Comparison of ENCODE assay signal across 1 cellular context in the genomic region with DNA sequence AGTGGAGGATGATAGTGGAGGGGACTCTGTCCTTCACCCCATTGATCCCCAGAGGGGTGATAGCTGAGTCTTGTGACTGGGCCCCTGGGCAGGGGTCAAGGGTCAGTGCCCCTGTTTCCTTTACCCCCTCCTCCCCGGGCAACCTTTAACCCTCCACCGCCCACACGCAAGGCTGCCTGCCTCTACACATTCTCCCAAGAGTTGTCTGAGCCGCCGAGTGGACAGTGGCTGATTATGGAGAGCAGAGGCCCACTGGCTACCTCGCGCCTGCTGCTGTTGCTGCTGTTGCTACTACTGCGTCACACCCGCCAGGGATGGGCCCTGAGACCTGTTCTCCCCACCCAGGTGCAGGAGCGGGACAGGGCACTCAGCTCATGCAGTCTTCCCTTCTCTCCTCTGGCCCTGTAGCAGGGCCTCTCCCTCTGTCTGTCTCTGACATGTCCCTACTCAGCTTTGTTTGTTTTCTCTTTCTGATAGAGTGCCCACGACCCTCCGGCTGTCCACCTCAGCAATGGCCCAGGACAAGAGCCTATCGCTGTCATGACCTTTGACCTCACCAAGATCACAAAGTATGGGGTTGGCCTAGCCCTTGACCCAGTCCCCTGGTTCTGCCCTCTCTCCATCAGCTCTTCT.
TF ChIP-seq lines count a peak whose summit lies in the region.

A gene with protein sequence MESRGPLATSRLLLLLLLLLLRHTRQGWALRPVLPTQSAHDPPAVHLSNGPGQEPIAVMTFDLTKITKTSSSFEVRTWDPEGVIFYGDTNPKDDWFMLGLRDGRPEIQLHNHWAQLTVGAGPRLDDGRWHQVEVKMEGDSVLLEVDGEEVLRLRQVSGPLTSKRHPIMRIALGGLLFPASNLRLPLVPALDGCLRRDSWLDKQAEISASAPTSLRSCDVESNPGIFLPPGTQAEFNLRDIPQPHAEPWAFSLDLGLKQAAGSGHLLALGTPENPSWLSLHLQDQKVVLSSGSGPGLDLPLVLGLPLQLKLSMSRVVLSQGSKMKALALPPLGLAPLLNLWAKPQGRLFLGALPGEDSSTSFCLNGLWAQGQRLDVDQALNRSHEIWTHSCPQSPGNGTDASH (plus strand): TSS at position 197 of the 633 bp plus-strand sequence. CDS start 38 bp downstream, at position 235.

TF ChIP-seq in HepG2, 621 proteins besides CTCF, POLR2A, EP300 and RAD21 (continued from another document and continues in another):
- TF ChIP-seq ZNF136 (CRISPR knock-in tag; IDR thresholded peaks at IDR 0.05; ENCODE audit: low read depth) (no peak), TCF7L2 (IDR thresholded peaks at IDR 0.05; ENCODE audit: low read depth, low read length) (no peak), ZNF878 (CRISPR knock-in tag; IDR thresholded peaks at IDR 0.05) (no peak), ZNF839 (CRISPR knock-in tag; IDR thresholded peaks at IDR 0.05; ENCODE audit: borderline replicate concordance) (no peak), ZNF17 (CRISPR knock-in tag; IDR thresholded peaks at IDR 0.05) (no peak), ZNF484 (CRISPR knock-in tag; IDR thresholded peaks at IDR 0.05; ENCODE audit: borderline replicate concordance, low read depth) (no peak), STAT5B (CRISPR knock-in tag; IDR thresholded peaks at IDR 0.05) (no peak), YY1 (IDR thresholded peaks at IDR 0.05; ENCODE audit: insufficient read depth, insufficient replicate concordance, low read depth, low read length) (no peak), ZNF589 (CRISPR knock-in tag; conservative IDR thresholded peaks at IDR 0.05) (0 out of 2 replicates have a peak, but pooled peaks have one; percentile 60), ZNF720 (CRISPR knock-in tag; IDR thresholded peaks at IDR 0.05) (no peak), ZNF773 (CRISPR knock-in tag; IDR thresholded peaks at IDR 0.05; ENCODE audit: borderline replicate concordance) (no peak), LCORL (IDR thresholded peaks at IDR 0.05) (no peak), LCORL (CRISPR knock-in tag; IDR thresholded peaks at IDR 0.05) (no peak), YEATS2 (CRISPR knock-in tag; IDR thresholded peaks at IDR 0.05; ENCODE audit: borderline replicate concordance) (no peak), MAFK (conservative IDR thresholded peaks at IDR 0.05 in 1 of 2, IDR thresholded peaks at IDR 0.05 in 1 of 2; ENCODE audit: low read length in 2 of 2) (no peak), ZNF30 (CRISPR knock-in tag; IDR thresholded peaks at IDR 0.05) (no peak), SAFB2 (CRISPR knock-in tag; IDR thresholded peaks at IDR 0.05; ENCODE audit: borderline replicate concordance, low read depth) (no peak), SPEN (CRISPR knock-in tag; IDR thresholded peaks at IDR 0.05; ENCODE audit: low read depth) (no peak), NR3C1 (CRISPR knock-in tag; IDR thresholded peaks at IDR 0.05) (no peak), GATA4 (IDR thresholded peaks at IDR 0.05; ENCODE audit: borderline replicate concordance, low read depth) (no peak), ZBTB7B (CRISPR knock-in tag; IDR thresholded peaks at IDR 0.05) (peak; percentile 46; the same call in 1 of the 2 replicates), POLR2AphosphoS5 (IDR thresholded peaks at IDR 0.05; ENCODE audit: low read depth, low read length) (no peak), ZFP41 (CRISPR knock-in tag; IDR thresholded peaks at IDR 0.05; ENCODE audit: borderline replicate concordance) (no peak), ZNF709 (CRISPR knock-in tag; IDR thresholded peaks at IDR 0.05) (no peak), PTBP1 (IDR thresholded peaks at IDR 0.05; ENCODE audit: low read depth, low read length, poor library complexity, severe bottlenecking) (no peak), ZNF563 (CRISPR knock-in tag; IDR thresholded peaks at IDR 0.05) (no peak), EHMT2 (IDR thresholded peaks at IDR 0.05; ENCODE audit: borderline replicate concordance, low read depth, low read length) (no peak), ZNF747 (CRISPR knock-in tag; IDR thresholded peaks at IDR 0.05; ENCODE audit: borderline replicate concordance) (no peak), ZNF12 (CRISPR knock-in tag; IDR thresholded peaks at IDR 0.05) (no peak), FLYWCH1 (CRISPR knock-in tag; IDR thresholded peaks at IDR 0.05) (no peak), CBX5 (CRISPR knock-in tag; IDR thresholded peaks at IDR 0.05; ENCODE audit: borderline replicate concordance) (0 out of 2 replicates have a peak, but pooled peaks have one; percentile 19), GABPA (IDR thresholded peaks at IDR 0.05; ENCODE audit: low read depth, low read length) (no peak), GABPA (CRISPR knock-in tag; IDR thresholded peaks at IDR 0.05; ENCODE audit: low read depth) (0 out of 2 replicates have a peak, but pooled peaks have one; percentile 16)
- TF ChIP-seq, protein P1, sequence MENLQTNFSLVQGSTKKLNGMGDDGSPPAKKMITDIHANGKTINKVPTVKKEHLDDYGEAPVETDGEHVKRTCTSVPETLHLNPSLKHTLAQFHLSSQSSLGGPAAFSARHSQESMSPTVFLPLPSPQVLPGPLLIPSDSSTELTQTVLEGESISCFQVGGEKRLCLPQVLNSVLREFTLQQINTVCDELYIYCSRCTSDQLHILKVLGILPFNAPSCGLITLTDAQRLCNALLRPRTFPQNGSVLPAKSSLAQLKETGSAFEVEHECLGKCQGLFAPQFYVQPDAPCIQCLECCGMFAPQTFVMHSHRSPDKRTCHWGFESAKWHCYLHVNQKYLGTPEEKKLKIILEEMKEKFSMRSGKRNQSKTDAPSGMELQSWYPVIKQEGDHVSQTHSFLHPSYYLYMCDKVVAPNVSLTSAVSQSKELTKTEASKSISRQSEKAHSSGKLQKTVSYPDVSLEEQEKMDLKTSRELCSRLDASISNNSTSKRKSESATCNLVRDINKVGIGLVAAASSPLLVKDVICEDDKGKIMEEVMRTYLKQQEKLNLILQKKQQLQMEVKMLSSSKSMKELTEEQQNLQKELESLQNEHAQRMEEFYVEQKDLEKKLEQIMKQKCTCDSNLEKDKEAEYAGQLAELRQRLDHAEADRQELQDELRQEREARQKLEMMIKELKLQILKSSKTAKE (CRISPR knock-in tag; IDR thresholded peaks at IDR 0.05; ENCODE audit: borderline replicate concordance), result no peak; the same call in 1 of the 2 replicates
- TF ChIP-seq, protein P2, sequence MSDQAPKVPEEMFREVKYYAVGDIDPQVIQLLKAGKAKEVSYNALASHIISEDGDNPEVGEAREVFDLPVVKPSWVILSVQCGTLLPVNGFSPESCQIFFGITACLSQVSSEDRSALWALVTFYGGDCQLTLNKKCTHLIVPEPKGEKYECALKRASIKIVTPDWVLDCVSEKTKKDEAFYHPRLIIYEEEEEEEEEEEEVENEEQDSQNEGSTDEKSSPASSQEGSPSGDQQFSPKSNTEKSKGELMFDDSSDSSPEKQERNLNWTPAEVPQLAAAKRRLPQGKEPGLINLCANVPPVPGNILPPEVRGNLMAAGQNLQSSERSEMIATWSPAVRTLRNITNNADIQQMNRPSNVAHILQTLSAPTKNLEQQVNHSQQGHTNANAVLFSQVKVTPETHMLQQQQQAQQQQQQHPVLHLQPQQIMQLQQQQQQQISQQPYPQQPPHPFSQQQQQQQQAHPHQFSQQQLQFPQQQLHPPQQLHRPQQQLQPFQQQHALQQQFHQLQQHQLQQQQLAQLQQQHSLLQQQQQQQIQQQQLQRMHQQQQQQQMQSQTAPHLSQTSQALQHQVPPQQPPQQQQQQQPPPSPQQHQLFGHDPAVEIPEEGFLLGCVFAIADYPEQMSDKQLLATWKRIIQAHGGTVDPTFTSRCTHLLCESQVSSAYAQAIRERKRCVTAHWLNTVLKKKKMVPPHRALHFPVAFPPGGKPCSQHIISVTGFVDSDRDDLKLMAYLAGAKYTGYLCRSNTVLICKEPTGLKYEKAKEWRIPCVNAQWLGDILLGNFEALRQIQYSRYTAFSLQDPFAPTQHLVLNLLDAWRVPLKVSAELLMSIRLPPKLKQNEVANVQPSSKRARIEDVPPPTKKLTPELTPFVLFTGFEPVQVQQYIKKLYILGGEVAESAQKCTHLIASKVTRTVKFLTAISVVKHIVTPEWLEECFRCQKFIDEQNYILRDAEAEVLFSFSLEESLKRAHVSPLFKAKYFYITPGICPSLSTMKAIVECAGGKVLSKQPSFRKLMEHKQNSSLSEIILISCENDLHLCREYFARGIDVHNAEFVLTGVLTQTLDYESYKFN (CRISPR knock-in tag; conservative IDR thresholded peaks at IDR 0.05), result peak; percentile 82
- TF ChIP-seq, protein P3, sequence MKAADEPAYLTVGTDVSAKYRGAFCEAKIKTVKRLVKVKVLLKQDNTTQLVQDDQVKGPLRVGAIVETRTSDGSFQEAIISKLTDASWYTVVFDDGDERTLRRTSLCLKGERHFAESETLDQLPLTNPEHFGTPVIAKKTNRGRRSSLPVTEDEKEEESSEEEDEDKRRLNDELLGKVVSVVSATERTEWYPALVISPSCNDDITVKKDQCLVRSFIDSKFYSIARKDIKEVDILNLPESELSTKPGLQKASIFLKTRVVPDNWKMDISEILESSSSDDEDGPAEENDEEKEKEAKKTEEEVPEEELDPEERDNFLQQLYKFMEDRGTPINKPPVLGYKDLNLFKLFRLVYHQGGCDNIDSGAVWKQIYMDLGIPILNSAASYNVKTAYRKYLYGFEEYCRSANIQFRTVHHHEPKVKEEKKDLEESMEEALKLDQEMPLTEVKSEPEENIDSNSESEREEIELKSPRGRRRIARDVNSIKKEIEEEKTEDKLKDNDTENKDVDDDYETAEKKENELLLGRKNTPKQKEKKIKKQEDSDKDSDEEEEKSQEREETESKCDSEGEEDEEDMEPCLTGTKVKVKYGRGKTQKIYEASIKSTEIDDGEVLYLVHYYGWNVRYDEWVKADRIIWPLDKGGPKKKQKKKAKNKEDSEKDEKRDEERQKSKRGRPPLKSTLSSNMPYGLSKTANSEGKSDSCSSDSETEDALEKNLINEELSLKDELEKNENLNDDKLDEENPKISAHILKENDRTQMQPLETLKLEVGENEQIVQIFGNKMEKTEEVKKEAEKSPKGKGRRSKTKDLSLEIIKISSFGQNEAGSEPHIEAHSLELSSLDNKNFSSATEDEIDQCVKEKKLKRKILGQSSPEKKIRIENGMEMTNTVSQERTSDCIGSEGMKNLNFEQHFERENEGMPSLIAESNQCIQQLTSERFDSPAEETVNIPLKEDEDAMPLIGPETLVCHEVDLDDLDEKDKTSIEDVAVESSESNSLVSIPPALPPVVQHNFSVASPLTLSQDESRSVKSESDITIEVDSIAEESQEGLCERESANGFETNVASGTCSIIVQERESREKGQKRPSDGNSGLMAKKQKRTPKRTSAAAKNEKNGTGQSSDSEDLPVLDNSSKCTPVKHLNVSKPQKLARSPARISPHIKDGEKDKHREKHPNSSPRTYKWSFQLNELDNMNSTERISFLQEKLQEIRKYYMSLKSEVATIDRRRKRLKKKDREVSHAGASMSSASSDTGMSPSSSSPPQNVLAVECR (CRISPR knock-in tag; IDR thresholded peaks at IDR 0.05; ENCODE audit: borderline replicate concordance), result peak; percentile 58; the same call in 1 of the 2 replicates
- TF ChIP-seq, protein P4, sequence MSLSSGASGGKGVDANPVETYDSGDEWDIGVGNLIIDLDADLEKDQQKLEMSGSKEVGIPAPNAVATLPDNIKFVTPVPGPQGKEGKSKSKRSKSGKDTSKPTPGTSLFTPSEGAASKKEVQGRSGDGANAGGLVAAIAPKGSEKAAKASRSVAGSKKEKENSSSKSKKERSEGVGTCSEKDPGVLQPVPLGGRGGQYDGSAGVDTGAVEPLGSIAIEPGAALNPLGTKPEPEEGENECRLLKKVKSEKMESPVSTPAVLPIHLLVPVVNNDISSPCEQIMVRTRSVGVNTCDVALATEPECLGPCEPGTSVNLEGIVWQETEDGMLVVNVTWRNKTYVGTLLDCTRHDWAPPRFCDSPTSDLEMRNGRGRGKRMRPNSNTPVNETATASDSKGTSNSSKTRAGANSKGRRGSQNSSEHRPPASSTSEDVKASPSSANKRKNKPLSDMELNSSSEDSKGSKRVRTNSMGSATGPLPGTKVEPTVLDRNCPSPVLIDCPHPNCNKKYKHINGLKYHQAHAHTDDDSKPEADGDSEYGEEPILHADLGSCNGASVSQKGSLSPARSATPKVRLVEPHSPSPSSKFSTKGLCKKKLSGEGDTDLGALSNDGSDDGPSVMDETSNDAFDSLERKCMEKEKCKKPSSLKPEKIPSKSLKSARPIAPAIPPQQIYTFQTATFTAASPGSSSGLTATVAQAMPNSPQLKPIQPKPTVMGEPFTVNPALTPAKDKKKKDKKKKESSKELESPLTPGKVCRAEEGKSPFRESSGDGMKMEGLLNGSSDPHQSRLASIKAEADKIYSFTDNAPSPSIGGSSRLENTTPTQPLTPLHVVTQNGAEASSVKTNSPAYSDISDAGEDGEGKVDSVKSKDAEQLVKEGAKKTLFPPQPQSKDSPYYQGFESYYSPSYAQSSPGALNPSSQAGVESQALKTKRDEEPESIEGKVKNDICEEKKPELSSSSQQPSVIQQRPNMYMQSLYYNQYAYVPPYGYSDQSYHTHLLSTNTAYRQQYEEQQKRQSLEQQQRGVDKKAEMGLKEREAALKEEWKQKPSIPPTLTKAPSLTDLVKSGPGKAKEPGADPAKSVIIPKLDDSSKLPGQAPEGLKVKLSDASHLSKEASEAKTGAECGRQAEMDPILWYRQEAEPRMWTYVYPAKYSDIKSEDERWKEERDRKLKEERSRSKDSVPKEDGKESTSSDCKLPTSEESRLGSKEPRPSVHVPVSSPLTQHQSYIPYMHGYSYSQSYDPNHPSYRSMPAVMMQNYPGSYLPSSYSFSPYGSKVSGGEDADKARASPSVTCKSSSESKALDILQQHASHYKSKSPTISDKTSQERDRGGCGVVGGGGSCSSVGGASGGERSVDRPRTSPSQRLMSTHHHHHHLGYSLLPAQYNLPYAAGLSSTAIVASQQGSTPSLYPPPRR (CRISPR knock-in tag; IDR thresholded peaks at IDR 0.05; ENCODE audit: borderline replicate concordance), result peak; percentile 25; the same call in 1 of the 2 replicates
- TF ChIP-seq, protein P5, sequence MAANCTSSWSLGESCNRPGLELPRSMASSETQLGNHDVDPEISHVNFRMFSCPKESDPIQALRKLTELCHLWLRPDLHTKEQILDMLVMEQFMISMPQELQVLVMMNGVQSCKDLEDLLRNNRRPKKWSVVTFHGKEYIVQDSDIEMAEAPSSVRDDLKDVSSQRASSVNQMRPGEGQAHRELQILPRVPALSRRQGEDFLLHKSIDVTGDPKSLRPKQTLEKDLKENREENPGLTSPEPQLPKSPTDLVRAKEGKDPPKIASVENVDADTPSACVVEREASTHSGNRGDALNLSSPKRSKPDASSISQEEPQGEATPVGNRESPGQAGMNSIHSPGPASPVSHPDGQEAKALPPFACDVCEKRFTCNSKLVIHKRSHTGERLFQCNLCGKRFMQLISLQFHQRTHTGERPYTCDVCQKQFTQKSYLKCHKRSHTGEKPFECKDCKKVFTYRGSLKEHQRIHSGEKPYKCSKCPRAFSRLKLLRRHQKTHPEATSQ (CRISPR knock-in tag; IDR thresholded peaks at IDR 0.05; ENCODE audit: borderline replicate concordance), result no peak
- TF ChIP-seq, protein P6, sequence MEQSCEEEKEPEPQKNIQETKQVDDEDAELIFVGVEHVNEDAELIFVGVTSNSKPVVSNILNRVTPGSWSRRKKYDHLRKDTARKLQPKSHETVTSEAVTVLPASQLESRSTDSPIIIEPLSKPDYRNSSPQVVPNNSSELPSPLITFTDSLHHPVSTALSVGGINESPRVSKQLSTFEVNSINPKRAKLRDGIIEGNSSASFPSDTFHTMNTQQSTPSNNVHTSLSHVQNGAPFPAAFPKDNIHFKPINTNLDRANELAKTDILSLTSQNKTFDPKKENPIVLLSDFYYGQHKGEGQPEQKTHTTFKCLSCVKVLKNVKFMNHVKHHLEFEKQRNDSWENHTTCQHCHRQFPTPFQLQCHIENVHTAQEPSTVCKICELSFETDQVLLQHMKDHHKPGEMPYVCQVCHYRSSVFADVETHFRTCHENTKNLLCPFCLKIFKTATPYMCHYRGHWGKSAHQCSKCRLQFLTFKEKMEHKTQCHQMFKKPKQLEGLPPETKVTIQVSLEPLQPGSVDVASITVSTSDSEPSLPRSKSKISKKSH (CRISPR knock-in tag; IDR thresholded peaks at IDR 0.05; ENCODE audit: borderline replicate concordance), result 0 out of 2 replicates have a peak, but pooled peaks have one; percentile 40
